1 cellular context compared by ENCODE assay signal in genomic region chr5:135304352-135305221, GRCh38.
A peak's percentile ranks its signal among the peaks of the same experiment; 100 is the strongest.
TF ChIP-seq lines count a peak whose summit lies in the region.

No MANE protein-coding gene starts in this region.

TF ChIP-seq in HepG2, 621 proteins besides CTCF, POLR2A, EP300 and RAD21 (continued from another document and continues in another):
- TF ChIP-seq ZNF879 (CRISPR knock-in tag; IDR thresholded peaks at IDR 0.05), result no peak
- TF ChIP-seq ZBTB43 (CRISPR knock-in tag; conservative IDR thresholded peaks at IDR 0.05), result no peak
- TF ChIP-seq ZNF333 (CRISPR knock-in tag; IDR thresholded peaks at IDR 0.05; ENCODE audit: borderline replicate concordance), result no peak
- no peak for TF ChIP-seq ZFY (CRISPR knock-in tag; IDR thresholded peaks at IDR 0.05)
- no peak for TF ChIP-seq HOXA9 (CRISPR knock-in tag; IDR thresholded peaks at IDR 0.05; ENCODE audit: borderline replicate concordance)
- TF ChIP-seq MEF2D (CRISPR knock-in tag; IDR thresholded peaks at IDR 0.05), result peak; percentile 59; the same call in 1 of the 2 replicates
- TF ChIP-seq FOXP4 (CRISPR knock-in tag; IDR thresholded peaks at IDR 0.05), result peak; percentile 76
- no peak for TF ChIP-seq TP53 (CRISPR knock-in tag; conservative IDR thresholded peaks at IDR 0.05)
- TF ChIP-seq YEATS2 (CRISPR knock-in tag; IDR thresholded peaks at IDR 0.05; ENCODE audit: borderline replicate concordance), result no peak
- TF ChIP-seq JARID2 (CRISPR knock-in tag; IDR thresholded peaks at IDR 0.05; ENCODE audit: insufficient replicate concordance), result no peak
- TF ChIP-seq TFE3 (CRISPR knock-in tag; IDR thresholded peaks at IDR 0.05), result no peak
- peak; percentile 60; the same call in 1 of the 2 replicates for TF ChIP-seq ZNF501 (CRISPR knock-in tag; IDR thresholded peaks at IDR 0.05)
- no peak for TF ChIP-seq KMT2A (CRISPR knock-in tag; IDR thresholded peaks at IDR 0.05)
- TF ChIP-seq FOXK2 (IDR thresholded peaks at IDR 0.05), result no peak
- no peak for TF ChIP-seq ZNF83 (CRISPR knock-in tag; IDR thresholded peaks at IDR 0.05; ENCODE audit: borderline replicate concordance)
- no peak for TF ChIP-seq ZSCAN5A (CRISPR knock-in tag; IDR thresholded peaks at IDR 0.05; ENCODE audit: borderline replicate concordance)
- no peak for TF ChIP-seq ZNF672 (CRISPR knock-in tag; IDR thresholded peaks at IDR 0.05)
- TF ChIP-seq CSRNP1 (CRISPR knock-in tag; IDR thresholded peaks at IDR 0.05), result no peak
- TF ChIP-seq SOX6 (IDR thresholded peaks at IDR 0.05), result no peak
- TF ChIP-seq SOX6 (CRISPR knock-in tag; IDR thresholded peaks at IDR 0.05), result peak; percentile 86
- peak; percentile 24; the same call in 1 of the 2 replicates for TF ChIP-seq CEBPG (CRISPR knock-in tag; IDR thresholded peaks at IDR 0.05)
- TF ChIP-seq ZNF619 (CRISPR knock-in tag; IDR thresholded peaks at IDR 0.05), result no peak
- no peak for TF ChIP-seq TERF1 (CRISPR knock-in tag; IDR thresholded peaks at IDR 0.05)
- no peak for TF ChIP-seq ZNF691 (CRISPR knock-in tag; IDR thresholded peaks at IDR 0.05; ENCODE audit: borderline replicate concordance, low read depth)
- TF ChIP-seq HIVEP1 (CRISPR knock-in tag; IDR thresholded peaks at IDR 0.05), result no peak; the same call in 1 of the 2 replicates
- TF ChIP-seq ZFP36L2 (CRISPR knock-in tag; IDR thresholded peaks at IDR 0.05), result no peak
- peak; percentile 87 for TF ChIP-seq GATAD2A (CRISPR knock-in tag; IDR thresholded peaks at IDR 0.05)
- no peak for TF ChIP-seq ZNF335 (CRISPR knock-in tag; IDR thresholded peaks at IDR 0.05)
- no peak for TF ChIP-seq FOXC1 (CRISPR knock-in tag; IDR thresholded peaks at IDR 0.05; ENCODE audit: borderline replicate concordance)
- TF ChIP-seq ZNF367 (CRISPR knock-in tag; IDR thresholded peaks at IDR 0.05; ENCODE audit: borderline replicate concordance), result no peak
- no peak for TF ChIP-seq RBM39 (IDR thresholded peaks at IDR 0.05; ENCODE audit: low read depth, low read length, poor library complexity, severe bottlenecking)
- TF ChIP-seq SMYD3 (CRISPR knock-in tag; IDR thresholded peaks at IDR 0.05), result no peak
- TF ChIP-seq BORCS8-MEF2B (CRISPR knock-in tag; IDR thresholded peaks at IDR 0.05), result no peak
- TF ChIP-seq IKZF4 (CRISPR knock-in tag; IDR thresholded peaks at IDR 0.05; ENCODE audit: borderline replicate concordance, low read depth, not compliant biosample characterization), result no peak
- TF ChIP-seq EEA1 (CRISPR knock-in tag; IDR thresholded peaks at IDR 0.05; ENCODE audit: borderline replicate concordance), result no peak
- TF ChIP-seq ZNF563 (CRISPR knock-in tag; IDR thresholded peaks at IDR 0.05), result no peak
- no peak for TF ChIP-seq ZNF775 (CRISPR knock-in tag; IDR thresholded peaks at IDR 0.05; ENCODE audit: borderline replicate concordance)
- no peak for TF ChIP-seq XBP1 (CRISPR knock-in tag; IDR thresholded peaks at IDR 0.05)
- TF ChIP-seq HNRNPUL1 (IDR thresholded peaks at IDR 0.05; ENCODE audit: low read depth, low read length), result no peak
- no peak for TF ChIP-seq ZNF646 (CRISPR knock-in tag; IDR thresholded peaks at IDR 0.05)
- no peak for TF ChIP-seq CEBPB (IDR thresholded peaks at IDR 0.05; ENCODE audit: borderline replicate concordance, low read depth, low read length)
- TF ChIP-seq SATB2 (CRISPR knock-in tag; IDR thresholded peaks at IDR 0.05), result no peak
- no peak for TF ChIP-seq HNRNPL (IDR thresholded peaks at IDR 0.05; ENCODE audit: low read depth, low read length)
- no peak for TF ChIP-seq RFX3 (CRISPR knock-in tag; IDR thresholded peaks at IDR 0.05)
- peak; percentile 70; the same call in 1 of the 2 replicates for TF ChIP-seq PHF21A (CRISPR knock-in tag; IDR thresholded peaks at IDR 0.05)
- 0 out of 2 replicates have a peak, but pooled peaks have one; percentile 36 for TF ChIP-seq ZBTB3 (CRISPR knock-in tag; IDR thresholded peaks at IDR 0.05; ENCODE audit: borderline replicate concordance, low read depth)
- 0 out of 2 replicates have a peak, but pooled peaks have one; percentile 29 for TF ChIP-seq TFDP2 (CRISPR knock-in tag; IDR thresholded peaks at IDR 0.05)
- TF ChIP-seq BRD4 (CRISPR knock-in tag; IDR thresholded peaks at IDR 0.05), result no peak
- peak; percentile 85 for TF ChIP-seq ZMYM4 (CRISPR knock-in tag; IDR thresholded peaks at IDR 0.05)
- no peak for TF ChIP-seq ZNF816 (CRISPR knock-in tag; IDR thresholded peaks at IDR 0.05; ENCODE audit: borderline replicate concordance)
- TF ChIP-seq ARHGAP35 (CRISPR knock-in tag; IDR thresholded peaks at IDR 0.05; ENCODE audit: borderline replicate concordance), result no peak
